In genomic region chr4:68668537-68669163, GRCh38 we compare ENCODE assay signal across 11 cellular contexts. TPM values are rescaled to one million over a fixed set of nuclear protein-coding genes. Genes with fewer than 3 reads are reported as not detected.
"Had no signal": no experiment of that assay in that cellular context is flagged by ENCODE, and none has a peak within 500 bp of the region (broad histone marks: within the 10 kb centered on the region; RNA-seq: fewer than 3 reads in every experiment).

No MANE protein-coding gene starts in this region.

RNA-seq across cellular contexts. Expression of gene UGT2B15, which starts 1.8 kb away (rescaled TPM):
- total RNA-seq: dermis blood vessel endothelial cell; left ventricle myocardium inferior; lower lobe of right lung; mesothelial cell of epicardium; natural killer cell treated with Interleukin-12 subunit alpha and Interleukin-12 subunit beta and Interleukin-15 and Interleukin-18, amount 100 ng/mL, for 72 hours; posterior vena cava; right atrium auricular region; smooth muscle cell; thyroid gland; uterus had no signal
- polyA plus RNA-seq: ovary, smooth muscle cell had no signal
